22 cellular contexts compared by ENCODE assay signal in the genomic region with DNA sequence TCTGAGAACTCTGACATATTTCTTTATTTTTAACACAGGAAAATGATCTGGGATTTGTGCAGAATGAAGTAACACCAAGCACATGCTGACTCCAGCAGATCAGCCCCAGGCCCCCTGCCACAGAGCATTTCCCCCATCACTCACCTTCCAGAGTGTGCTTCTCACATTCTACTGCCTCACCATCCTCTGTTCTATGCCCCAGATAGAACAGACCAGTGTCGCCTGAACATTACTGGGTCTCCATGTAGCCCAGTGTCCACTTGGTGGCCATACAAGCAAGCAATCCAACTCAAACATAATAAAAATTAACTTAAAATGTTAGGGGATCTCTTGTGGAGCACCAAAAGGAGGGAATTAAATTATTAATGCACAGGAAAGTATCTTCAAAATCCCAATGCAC. TPM values are rescaled to one million over a fixed set of nuclear protein-coding genes. Genes with fewer than 3 reads are reported as not detected.
DNase-seq lines count a peak whose midpoint lies in the region; ATAC-seq and TF ChIP-seq lines count a peak whose summit lies in the region.
"Had no signal": no experiment of that assay in that cellular context is flagged by ENCODE, and none has a peak within 500 bp of the region (broad histone marks: within the 10 kb centered on the region; RNA-seq: fewer than 3 reads in every experiment).

No MANE protein-coding gene starts in this region.

- DNase-seq in CD8-positive, alpha-beta memory T cell: no peak
- no peak for DNase-seq in WTC11 (ENCODE audit: low spot score)
- DNase-seq in glutamatergic neuron: no peak
- DNase-seq in psoas muscle: no peak
- DNase-seq in posterior cingulate gyrus: no peak
- no peak for DNase-seq in thyroid gland
- no peak for DNase-seq in posterior vena cava (ENCODE audit: low spot score)
- DNase-seq: activated CD4-positive, alpha-beta T cell treated with anti-CD3 and anti-CD28 coated beads, Interleukin-2, amount 10 ng/mL, durations not matched to agents 7 days and 5 days; activated naive CD8-positive, alpha-beta T cell treated with anti-CD3 and anti-CD28 coated beads, Interleukin-2, amount 50 U/mL, for 24 hours; CD4-positive, alpha-beta T cell; effector CD8-positive, alpha-beta T cell; naive thymus-derived CD4-positive, alpha-beta T cell; NCI-H2029; NCI-H446 treated with DMSO at 0.1 percent for 48 hours; pancreas; stimulated activated CD4-positive, alpha-beta T cell treated with anti-CD3 and anti-CD28 coated beads, Interleukin-4, amount 100 ng/mL, for 24 hours; substantia nigra; SW 1271 had no signal

- H3K36me3 ChIP-seq in CD8-positive, alpha-beta memory T cell (ENCODE audit: insufficient read depth, low read length): no peaks in the 10 kb centered on the region
- H3K36me3 ChIP-seq in psoas muscle (ENCODE audit: insufficient read depth in 1 of 2, low read depth in 1 of 2) (no peaks in the 10 kb centered on the region), thyroid gland (no peaks in the 10 kb centered on the region)
- H3K36me3 ChIP-seq: pancreas had no signal

- WGBS in psoas muscle, 3 donors: 65 to 95% (median 84%) methylated on average over 1 of the region's 1 CpG
- WGBS in thyroid gland, 2 donors: 88 to 96% methylated on average over 1 of the region's 1 CpG

- H3K27me3 ChIP-seq in CD8-positive, alpha-beta memory T cell (ENCODE audit: insufficient read depth, low read length, poor library complexity, severe bottlenecking): no peaks in the 10 kb centered on the region
- H3K27me3 ChIP-seq in psoas muscle (ENCODE audit: insufficient read depth in 3 of 3, low read length in 2 of 3): no peaks in the 10 kb centered on the region
- H3K27me3 ChIP-seq in thyroid gland: no peaks in the 10 kb centered on the region
- H3K27me3 ChIP-seq: pancreas had no signal

- no peaks in the 10 kb centered on the region for H3K9me3 Mint-ChIP-seq in CD8-positive, alpha-beta memory T cell
- no peaks in the 10 kb centered on the region for H3K9me3 Mint-ChIP-seq in WTC11
- peaks cover 3% of the 10 kb centered on the region for H3K9me3 Mint-ChIP-seq in glutamatergic neuron (ENCODE audit: unreplicated experiment)
- H3K9me3 Mint-ChIP-seq: activated CD4-positive, alpha-beta T cell treated with anti-CD3 and anti-CD28 coated beads, Interleukin-2, amount 10 ng/mL, durations not matched to agents 7 days and 5 days; activated naive CD8-positive, alpha-beta T cell treated with anti-CD3 and anti-CD28 coated beads, Interleukin-2, amount 50 U/mL, for 24 hours; activated T-helper 2 cell treated with anti-CD3 and anti-CD28 coated beads, Interferon-gamma antibody, Interleukin-2, Interleukin-4, amounts not matched to agents 10 μg/mL and 5 μg/mL and 100 μg/mL, durations not matched to agents 14 hours and 24 hours and 36 hours; CD4-positive, alpha-beta T cell; central memory CD8-positive, alpha-beta T cell; naive thymus-derived CD4-positive, alpha-beta T cell had no signal

- TF ChIP-seq POLR2A in thyroid gland (IDR thresholded peaks at IDR 0.05): no peak

- peak overlapping the region; percentile 38 for H3K27ac ChIP-seq in CD8-positive, alpha-beta memory T cell (ENCODE audit: low read depth, low read length)
- H3K27ac ChIP-seq in psoas muscle: no peak overlapping the region
- no peak overlapping the region for H3K27ac ChIP-seq in thyroid gland

- peaks cover 4 to 11% of the 10 kb centered on the region in 2 donors for H3K27me3 Mint-ChIP-seq in CD8-positive, alpha-beta memory T cell
- H3K27me3 Mint-ChIP-seq in WTC11 (ENCODE audit: low read depth) (no peaks in the 10 kb centered on the region), glutamatergic neuron (ENCODE audit: unreplicated experiment) (no peaks in the 10 kb centered on the region)
- H3K27me3 Mint-ChIP-seq: CD4-positive, alpha-beta T cell had no signal

- H3K4me1 ChIP-seq in CD8-positive, alpha-beta memory T cell (ENCODE audit: insufficient read depth, low read length): no peaks in the 10 kb centered on the region
- H3K4me1 ChIP-seq in psoas muscle (peaks cover 62% of the 10 kb centered on the region), thyroid gland (peaks cover 0 to 11% of the 10 kb centered on the region in 2 donors)

- H3K4me3 Mint-ChIP-seq in CD8-positive, alpha-beta memory T cell: no peak overlapping the region
- H3K4me3 Mint-ChIP-seq in WTC11 (no peak overlapping the region), glutamatergic neuron (ENCODE audit: unreplicated experiment) (no peak overlapping the region)
- H3K4me3 Mint-ChIP-seq: activated CD4-positive, alpha-beta T cell treated with anti-CD3 and anti-CD28 coated beads, Interleukin-2, amount 10 ng/mL, durations not matched to agents 7 days and 5 days; activated naive CD8-positive, alpha-beta T cell treated with anti-CD3 and anti-CD28 coated beads, Interleukin-2, amount 50 U/mL, for 24 hours; CD4-positive, alpha-beta T cell; central memory CD8-positive, alpha-beta T cell had no signal

- H3K9me3 ChIP-seq in CD8-positive, alpha-beta memory T cell (ENCODE audit: low read length): no peaks in the 10 kb centered on the region
- no peaks in the 10 kb centered on the region for H3K9me3 ChIP-seq in psoas muscle
- H3K9me3 ChIP-seq in thyroid gland: no peaks in the 10 kb centered on the region
- H3K9me3 ChIP-seq: pancreas had no signal

- CTCF ChIA-PET in CD8-positive, alpha-beta memory T cell (lab: Charles Lee): no interaction called here
- CTCF ChIA-PET in WTC11 (lab: Charles Lee): interaction anchor here (1.0 to 1.8 kb wide), 3 partner anchors 11 to 72 kb away, joined by 4 to 5 read pairs (median 5); no protein-coding TSS in a partner anchor

- POLR2A ChIA-PET in CD8-positive, alpha-beta memory T cell (lab: Charles Lee): no interaction called here
- POLR2A ChIA-PET in WTC11 (lab: Charles Lee): no interaction called here

- no peak overlapping the region for H3K27ac Mint-ChIP-seq in CD8-positive, alpha-beta memory T cell
- H3K27ac Mint-ChIP-seq in WTC11 (peak overlapping the region; percentile 61; the same call in 1 of the 2 replicates), glutamatergic neuron (ENCODE audit: unreplicated experiment) (peak overlapping the region; percentile 80)
- H3K27ac Mint-ChIP-seq: activated CD4-positive, alpha-beta T cell treated with anti-CD3 and anti-CD28 coated beads, Interleukin-2, amount 10 ng/mL, durations not matched to agents 7 days and 5 days; activated naive CD8-positive, alpha-beta T cell treated with anti-CD3 and anti-CD28 coated beads, Interleukin-2, amount 50 U/mL, for 24 hours; activated T-helper 2 cell treated with anti-CD3 and anti-CD28 coated beads, Interferon-gamma antibody, Interleukin-2, Interleukin-4, amounts not matched to agents 10 μg/mL and 5 μg/mL and 100 μg/mL, durations not matched to agents 14 hours and 24 hours and 36 hours; CD4-positive, alpha-beta T cell; naive thymus-derived CD4-positive, alpha-beta T cell had no signal

- no peaks in the 10 kb centered on the region for H3K4me1 Mint-ChIP-seq in CD8-positive, alpha-beta memory T cell
- peaks cover 68% of the 10 kb centered on the region for H3K4me1 Mint-ChIP-seq in WTC11
- H3K4me1 Mint-ChIP-seq in glutamatergic neuron (ENCODE audit: low read depth, unreplicated experiment): peaks cover 48% of the 10 kb centered on the region
- H3K4me1 Mint-ChIP-seq: activated CD4-positive, alpha-beta T cell treated with anti-CD3 and anti-CD28 coated beads, Interleukin-2, amount 10 ng/mL, durations not matched to agents 7 days and 5 days; activated naive CD8-positive, alpha-beta T cell treated with anti-CD3 and anti-CD28 coated beads, Interleukin-2, amount 50 U/mL, for 24 hours; central memory CD8-positive, alpha-beta T cell; naive thymus-derived CD4-positive, alpha-beta T cell had no signal

- intact Hi-C loops in psoas muscle (cut with DNase I) (loop anchor here in 1 of 2 donors (10.0 kb wide), 1 partner anchor 52 kb away; no protein-coding TSS in a partner anchor), posterior cingulate gyrus (cut with DNase I) (no loop called here), thyroid gland (cut with DNase I) (loop anchor here (5.0 kb wide), 1 partner anchor 35 kb away; no protein-coding TSS in a partner anchor), posterior vena cava (cut with DNase I) (loop anchor here in 1 of 2 donors (10.0 kb wide), 1 partner anchor 102 kb away; no protein-coding TSS in a partner anchor)

- no peak overlapping the region for H3K4me3 ChIP-seq in CD8-positive, alpha-beta memory T cell (ENCODE audit: low read length)
- H3K4me3 ChIP-seq in psoas muscle: no peak overlapping the region
- no peak overlapping the region for H3K4me3 ChIP-seq in thyroid gland (replicated peaks in 1 of 3)
- H3K4me3 ChIP-seq: pancreas, smooth muscle cell had no signal

- TF ChIP-seq CTCF in WTC11 (IDR thresholded peaks at IDR 0.05) (no peak), glutamatergic neuron (IDR thresholded peaks at IDR 0.05; ENCODE audit: partially characterized antibody, unreplicated experiment) (no peak), psoas muscle (IDR thresholded peaks at IDR 0.05) (no peak), thyroid gland (IDR thresholded peaks at IDR 0.05) (no peak)

- H3K36me3 Mint-ChIP-seq in CD8-positive, alpha-beta memory T cell: peaks cover 0 to 5% (median 0%) of the 10 kb centered on the region in 3 donors
- H3K36me3 Mint-ChIP-seq in WTC11 (no peaks in the 10 kb centered on the region), glutamatergic neuron (ENCODE audit: unreplicated experiment) (no peaks in the 10 kb centered on the region)
- H3K36me3 Mint-ChIP-seq: naive thymus-derived CD4-positive, alpha-beta T cell had no signal

- ATAC-seq in WTC11 (no peak), psoas muscle (peak in 3 of 4 donors; percentile 30 to 46 (median 30)), HG03280 (IDR thresholded peaks at IDR 0.05; ENCODE audit: unreplicated experiment) (no peak)
- ATAC-seq: activated naive CD8-positive, alpha-beta T cell treated with anti-CD3 and anti-CD28 coated beads, Interleukin-2, amount 50 U/mL, for 24 hours; naive thymus-derived CD4-positive, alpha-beta T cell had no signal

TF ChIP-seq in WTC11, 78 proteins besides CTCF, POLR2A, EP300 and RAD21 (continues in another document):
- TF ChIP-seq RELA (CRISPR knock-in tag; IDR thresholded peaks at IDR 0.05; ENCODE audit: borderline replicate concordance): no peak

RNA-seq across cellular contexts. Expression of a gene that starts 58.8 kb away (rescaled TPM):
- total RNA-seq in CD8-positive, alpha-beta memory T cell: 1 to 10 TPM in 1 of 2 experiments, under 1 TPM in 1; 0.92 to 1.7 TPM
- polyA plus RNA-seq in CD8-positive, alpha-beta memory T cell: 0.28 TPM
- total RNA-seq in WTC11 (2021) (33.8 to 39.9 TPM (median 34.3 TPM) in 3 replicates), glutamatergic neuron (ENCODE audit: unreplicated experiment) (221 TPM), psoas muscle (100 to 1,000 TPM in 3 of 4 donors, 10 to 100 TPM in 1; 71.1 to 306 (median 160) TPM), thyroid gland (10 to 100 TPM; 21.5 to 65.8 (median 30.1) TPM), posterior vena cava (1,000 to 10,000 TPM; 1,013 to 1,390 TPM)
- polyA plus RNA-seq in psoas muscle: 100 to 1,000 TPM in 2 of 3 donors, 10 to 100 TPM in 1; 17.3 to 270 (median 121) TPM

Comparison
In these comparisons a context has a peak if more than half of its experiments do, and no peak if none do; other contexts are left out.
1. H3K27ac Mint-ChIP-seq: peak in WTC11 (single experiment) and glutamatergic neuron (single experiment); none in CD8-positive, alpha-beta memory T cell (0 of 8).
2. ATAC-seq: peak in psoas muscle (3 of 4); none in WTC11 (single experiment) and HG03280 (single experiment).
3. RNA of a gene that starts 58.8 kb away (total RNA-seq): 1,013 to 1,390 TPM in posterior vena cava, 221 TPM in glutamatergic neuron (single experiment), 71.1 to 306 TPM in psoas muscle, 33.8 to 39.9 TPM in WTC11 and 21.5 to 65.8 TPM in thyroid gland; 0.92 to 1.7 TPM in CD8-positive, alpha-beta memory T cell; every median in the first group is over 4 times any median in the second.